22 cellular contexts compared by ENCODE assay signal in genomic region chr1:244296447-244296846, GRCh38.
DNase-seq lines count a peak whose midpoint lies in the region; FAIRE-seq and TF ChIP-seq lines count a peak whose summit lies in the region.
"Had no signal": no experiment of that assay in that cellular context is flagged by ENCODE, and none has a peak within 500 bp of the region (broad histone marks: within the 10 kb centered on the region; RNA-seq: fewer than 3 reads in every experiment).

No MANE protein-coding gene starts in this region.

- no peaks in the 10 kb centered on the region for H3K27me3 ChIP-seq in CD8-positive, alpha-beta memory T cell (ENCODE audit: insufficient read depth, low read length, poor library complexity, severe bottlenecking)
- H3K27me3 ChIP-seq in dorsolateral prefrontal cortex (no peaks in the 10 kb centered on the region), small intestine (ENCODE audit: control insufficient read depth in 2 of 2, insufficient read depth in 2 of 2, low read length in 2 of 2) (no peaks in the 10 kb centered on the region)
- H3K27me3 ChIP-seq: transverse colon had no signal

- CTCF ChIA-PET in CD8-positive, alpha-beta memory T cell (lab: Charles Lee): interaction anchor here (1.2 kb wide), 1 partner anchor 165 kb away, joined by 3 read pairs; the partner anchor contains the start of gene CATSPERE

- 54 to 64% (median 56%) methylated on average over 6 of the region's 6 CpGs for WGBS in small intestine, 3 donors

- H3K4me1 ChIP-seq in CD8-positive, alpha-beta memory T cell (ENCODE audit: insufficient read depth, low read length): no peaks in the 10 kb centered on the region
- no peaks in the 10 kb centered on the region for H3K4me1 ChIP-seq in small intestine (ENCODE audit: control insufficient read depth in 2 of 2, insufficient read depth in 1 of 2, low read depth in 1 of 2, low read length in 1 of 2)

- no peak overlapping the region for H3K4me3 ChIP-seq in CD8-positive, alpha-beta memory T cell (ENCODE audit: low read length)
- no peak overlapping the region for H3K4me3 ChIP-seq in dorsolateral prefrontal cortex
- H3K4me3 ChIP-seq in small intestine (ENCODE audit: low read depth in 1 of 2, low read length in 2 of 2): no peak overlapping the region
- H3K4me3 ChIP-seq: transverse colon had no signal

- no peak for TF ChIP-seq CTCF in dorsolateral prefrontal cortex (IDR thresholded peaks at IDR 0.05 in 54 of 56, conservative IDR thresholded peaks at IDR 0.05 in 2 of 56; ENCODE audit: low read depth in 1 of 56, partially characterized antibody in 56 of 56)
- no peak for TF ChIP-seq CTCF in mesothelial cell of epicardium (IDR thresholded peaks at IDR 0.05; ENCODE audit: unreplicated experiment)

- peak overlapping the region in 2 of 8 donors; percentile 43 to 63 for H3K27ac Mint-ChIP-seq in CD8-positive, alpha-beta memory T cell
- peak overlapping the region; percentile 74 for H3K27ac Mint-ChIP-seq in mesothelial cell of epicardium
- H3K27ac Mint-ChIP-seq: activated CD4-positive, alpha-beta T cell treated with anti-CD3 and anti-CD28 coated beads, Interleukin-2, amount 10 ng/mL, durations not matched to agents 24 days and 14 days; activated CD8-positive, alpha-beta memory T cell treated with anti-CD3 and anti-CD28 coated beads, Interleukin-2, amount 10 ng/mL, durations not matched to agents 7 days and 5 days; activated naive CD8-positive, alpha-beta T cell treated with anti-CD3 and anti-CD28 coated beads for 36 hours; progenitor cell of endocrine pancreas had no signal

- no peaks in the 10 kb centered on the region for H3K9me3 ChIP-seq in CD8-positive, alpha-beta memory T cell (ENCODE audit: low read length)
- H3K9me3 ChIP-seq in small intestine (ENCODE audit: control insufficient read depth, low read depth): no peaks in the 10 kb centered on the region
- H3K9me3 ChIP-seq: transverse colon had no signal

- H3K36me3 Mint-ChIP-seq in CD8-positive, alpha-beta memory T cell: peaks cover 0 to 7% (median 2%) of the 10 kb centered on the region in 3 donors
- H3K36me3 Mint-ChIP-seq in mesothelial cell of epicardium: no peaks in the 10 kb centered on the region
- H3K36me3 Mint-ChIP-seq: activated CD8-positive, alpha-beta memory T cell treated with anti-CD3 and anti-CD28 coated beads, Interleukin-2, amount 10 ng/mL, durations not matched to agents 7 days and 5 days; naive thymus-derived CD8-positive, alpha-beta T cell had no signal

- H3K27me3 Mint-ChIP-seq in CD8-positive, alpha-beta memory T cell: peaks cover 3 to 6% of the 10 kb centered on the region in 2 donors
- H3K27me3 Mint-ChIP-seq in mesothelial cell of epicardium (ENCODE audit: low read depth): no peaks in the 10 kb centered on the region
- H3K27me3 Mint-ChIP-seq: activated CD8-positive, alpha-beta memory T cell treated with anti-CD3 and anti-CD28 coated beads, Interleukin-2, amount 10 ng/mL, durations not matched to agents 7 days and 5 days had no signal

- H3K36me3 ChIP-seq in CD8-positive, alpha-beta memory T cell (ENCODE audit: insufficient read depth, low read length): no peaks in the 10 kb centered on the region
- H3K36me3 ChIP-seq in small intestine (ENCODE audit: control insufficient read depth in 2 of 2, insufficient read depth in 2 of 2, low read length in 2 of 2): no peaks in the 10 kb centered on the region
- H3K36me3 ChIP-seq: transverse colon had no signal

- peak overlapping the region; percentile 47 for H3K27ac ChIP-seq in CD8-positive, alpha-beta memory T cell (ENCODE audit: low read depth, low read length)
- H3K27ac ChIP-seq in dorsolateral prefrontal cortex (peak overlapping the region in 42 of 59 donors; percentile 4 to 72 (median 34)), small intestine (ENCODE audit: low read depth in 1 of 2, low read length in 1 of 2) (no peak overlapping the region)
- H3K27ac ChIP-seq: transverse colon had no signal

- H3K4me3 Mint-ChIP-seq in CD8-positive, alpha-beta memory T cell: no peak overlapping the region
- H3K4me3 Mint-ChIP-seq in mesothelial cell of epicardium: no peak overlapping the region
- H3K4me3 Mint-ChIP-seq: activated CD4-positive, alpha-beta T cell treated with anti-CD3 and anti-CD28 coated beads, Interleukin-2, amount 10 ng/mL, durations not matched to agents 24 days and 14 days; activated CD8-positive, alpha-beta memory T cell treated with anti-CD3 and anti-CD28 coated beads, Interleukin-2, amount 10 ng/mL, durations not matched to agents 7 days and 5 days; activated naive CD8-positive, alpha-beta T cell treated with anti-CD3 and anti-CD28 coated beads for 36 hours; naive thymus-derived CD8-positive, alpha-beta T cell had no signal

- POLR2A ChIA-PET in CD8-positive, alpha-beta memory T cell (lab: Charles Lee): no interaction called here

- H3K4me1 Mint-ChIP-seq in CD8-positive, alpha-beta memory T cell: peaks cover 8 to 21% (median 11%) of the 10 kb centered on the region in 3 donors
- peaks cover 24% of the 10 kb centered on the region for H3K4me1 Mint-ChIP-seq in mesothelial cell of epicardium

- no peak for DNase-seq in CD8-positive, alpha-beta memory T cell
- peak; percentile 20 for DNase-seq in OCI-M1 (lab: John Stamatoyannopoulos, UW)
- DNase-seq in dorsolateral prefrontal cortex: peak in 1 of 10 donors; percentile 42
- no peak for DNase-seq in mesothelial cell of epicardium (ENCODE audit: low spot score in 2 of 2, unreplicated experiment in 2 of 2)
- no peak for DNase-seq in activated naive CD4-positive, alpha-beta T cell (lab: John Stamatoyannopoulos, UW)
- no peak for DNase-seq in NCI-H526 (lab: John Stamatoyannopoulos, UW)
- DNase-seq in stimulated activated naive CD4-positive, alpha-beta T cell treated with Interleukin-2 at 50 U/mL for 16 hours (lab: John Stamatoyannopoulos, UW): no peak
- no peak for DNase-seq in small intestine
- DNase-seq: activated CD4-positive, alpha-beta T cell treated with anti-CD3 and anti-CD28 coated beads, Interleukin-2, amount 10 ng/mL, durations not matched to agents 24 days and 14 days; activated CD8-positive, alpha-beta memory T cell treated with anti-CD3 and anti-CD28 coated beads, Interleukin-2, amount 10 ng/mL, durations not matched to agents 7 days and 5 days; activated naive CD8-positive, alpha-beta T cell treated with anti-CD3 and anti-CD28 coated beads for 36 hours; HCEC 1CT; Kasumi-1; naive thymus-derived CD8-positive, alpha-beta T cell; NCI-H1105; NCI-H2029 treated with DMSO at 0.1 percent for 48 hours; NCI-H446 treated with DMSO at 0.1 percent for 48 hours; stimulated activated naive CD8-positive, alpha-beta T cell treated with anti-CD3 and anti-CD28 coated beads, Interleukin-15, Interleukin-2, amounts not matched to agents 100 U/mL and 50 U/mL, for 24 hours; transverse colon had no signal

- intact Hi-C loops in dorsolateral prefrontal cortex (cut with DNase I): loop anchor here in 1 of 2 donors (10.0 kb wide), 1 partner anchor 158 kb away; the partner anchor contains the start of gene ADSS2

- no peak for FAIRE-seq in small intestine (lab: Jason Lieb, UNC)
- FAIRE-seq: colon, keratinocyte had no signal

- H3K9me3 Mint-ChIP-seq in CD8-positive, alpha-beta memory T cell: no peaks in the 10 kb centered on the region
- no peaks in the 10 kb centered on the region for H3K9me3 Mint-ChIP-seq in mesothelial cell of epicardium
- H3K9me3 Mint-ChIP-seq: activated CD4-positive, alpha-beta T cell treated with anti-CD3 and anti-CD28 coated beads, Interleukin-2, amount 10 ng/mL, durations not matched to agents 24 days and 14 days; activated naive CD8-positive, alpha-beta T cell treated with anti-CD3 and anti-CD28 coated beads for 36 hours; naive thymus-derived CD8-positive, alpha-beta T cell had no signal

Comparison
In these comparisons a context has a peak if more than half of its experiments do, and no peak if none do; other contexts are left out.
1. H3K27ac ChIP-seq: peak in CD8-positive, alpha-beta memory T cell (single experiment) and dorsolateral prefrontal cortex (42 of 59); none in small intestine (0 of 2).